ENCODE assay signal across 8 cellular contexts in genomic region chr3:48899298-48899697, GRCh38. TPM values are rescaled to one million over a fixed set of nuclear protein-coding genes. Genes with fewer than 3 reads are reported as not detected.
DNase-seq lines count a peak whose midpoint lies in the region; ATAC-seq and TF ChIP-seq lines count a peak whose summit lies in the region.

No MANE protein-coding gene starts in this region.

- H4K20me1 ChIP-seq in Karpas-422 (ENCODE audit: insufficient read depth, low read depth, low read length) = no peaks in the 10 kb centered on the region

- WGBS in body of pancreas, 2 donors = 77 to 89% methylated on average over 4 of the region's 4 CpGs

- TF ChIP-seq CTCF in CD14-positive monocyte (IDR thresholded peaks at IDR 0.05) = no peak
- no peak for TF ChIP-seq CTCF in body of pancreas (IDR thresholded peaks at IDR 0.05)
- TF ChIP-seq CTCF in GM13976 (IDR thresholded peaks at IDR 0.05; ENCODE audit: borderline replicate concordance, control extremely low read depth, extremely low read depth, insufficient read depth, missing control alignments) = no peak

- H3K4me1 ChIP-seq in Karpas-422 (ENCODE audit: low read length) (peaks cover 25% of the 10 kb centered on the region), body of pancreas (peaks cover 21% of the 10 kb centered on the region)

- no peak for TF ChIP-seq POLR2A in body of pancreas (IDR thresholded peaks at IDR 0.05)

- DNase-seq in CD14-positive monocyte (ENCODE audit: low spot score) (no peak), Karpas-422 (no peak), body of pancreas (no peak), GM13976 (ENCODE audit: low spot score) (no peak), NCI-H446 (lab: John Stamatoyannopoulos, UW) (no peak)
- DNase-seq in natural killer cell treated with Interleukin-12 subunit alpha and Interleukin-12 subunit beta and Interleukin-15 and Interleukin-18, amount 100 ng/mL, for 72 hours (ENCODE audit: low spot score) = peak; percentile 71

- no peaks in the 10 kb centered on the region for H3K9me3 ChIP-seq in Karpas-422 (ENCODE audit: low read length)
- no peaks in the 10 kb centered on the region for H3K9me3 ChIP-seq in body of pancreas

- H3K9ac ChIP-seq in Karpas-422 (ENCODE audit: low read length) = peak overlapping the region; percentile 87

- H3K36me3 ChIP-seq in Karpas-422 (ENCODE audit: insufficient read depth, low read length) (no peaks in the 10 kb centered on the region), body of pancreas (replicated peaks in 1 of 2; ENCODE audit: insufficient read depth in 1 of 2, low read depth in 2 of 2) (no peaks in the 10 kb centered on the region)

- intact Hi-C loops in CD14-positive monocyte (cut with micrococcal nuclease) = no loop called here
- intact Hi-C loops in body of pancreas (cut with DNase I) = no loop called here

- H3K9me2 ChIP-seq in Karpas-422 (replicated peaks; ENCODE audit: insufficient read depth, low read length) = no peaks in the 10 kb centered on the region

- peak overlapping the region; percentile 85 to 96 (median 92) for H3K27ac Mint-ChIP-seq in CD14-positive monocyte
- H3K27ac Mint-ChIP-seq in natural killer cell treated with Interleukin-12 subunit alpha and Interleukin-12 subunit beta and Interleukin-15 and Interleukin-18, amount 100 ng/mL, for 72 hours = peak overlapping the region; percentile 98 to 99

- ATAC-seq in body of pancreas (no peak), GM21447 (IDR thresholded peaks at IDR 0.05; ENCODE audit: unreplicated experiment) (no peak), GM19328 (IDR thresholded peaks at IDR 0.05; ENCODE audit: unreplicated experiment) (no peak)
- ATAC-seq in natural killer cell treated with Interleukin-12 subunit alpha and Interleukin-12 subunit beta and Interleukin-15 and Interleukin-18, amount 100 ng/mL, for 72 hours = peak; percentile 68 to 78

- in situ Hi-C loops in GM13976 (cut with MboI; ENCODE audit: low sequenced_read_pairs, unreplicated experiment) = no loop called here

- peaks cover 34% of the 10 kb centered on the region for H3K4me1 Mint-ChIP-seq in CD14-positive monocyte
- H3K4me1 Mint-ChIP-seq in natural killer cell treated with Interleukin-12 subunit alpha and Interleukin-12 subunit beta and Interleukin-15 and Interleukin-18, amount 100 ng/mL, for 72 hours (ENCODE audit: low read depth in 2 of 2) = peaks cover 32 to 43% of the 10 kb centered on the region in 2 donors

- peak overlapping the region; percentile 93 for H2AFZ ChIP-seq in Karpas-422 (ENCODE audit: low read length)

- H3K4me3 ChIP-seq in Karpas-422 (ENCODE audit: low read length) (peak overlapping the region; percentile 91), body of pancreas (no peak overlapping the region)

- H3K4me3 Mint-ChIP-seq in CD14-positive monocyte = peak overlapping the region; percentile 95 to 96
- H3K4me3 Mint-ChIP-seq in natural killer cell treated with Interleukin-12 subunit alpha and Interleukin-12 subunit beta and Interleukin-15 and Interleukin-18, amount 100 ng/mL, for 72 hours = peak overlapping the region; percentile 86

- peaks cover 4 to 8% of the 10 kb centered on the region in 2 donors for H3K36me3 Mint-ChIP-seq in CD14-positive monocyte
- no peaks in the 10 kb centered on the region for H3K36me3 Mint-ChIP-seq in natural killer cell treated with Interleukin-12 subunit alpha and Interleukin-12 subunit beta and Interleukin-15 and Interleukin-18, amount 100 ng/mL, for 72 hours

- no peaks in the 10 kb centered on the region for H3K27me3 ChIP-seq in Karpas-422 (ENCODE audit: low read length)
- H3K27me3 ChIP-seq in body of pancreas = no peaks in the 10 kb centered on the region

- H3K27me3 Mint-ChIP-seq in CD14-positive monocyte (ENCODE audit: low read depth in 3 of 3) = peaks cover 0 to 2% (median 0%) of the 10 kb centered on the region in 3 donors
- no peaks in the 10 kb centered on the region for H3K27me3 Mint-ChIP-seq in natural killer cell treated with Interleukin-12 subunit alpha and Interleukin-12 subunit beta and Interleukin-15 and Interleukin-18, amount 100 ng/mL, for 72 hours

- H3K4me2 ChIP-seq in Karpas-422 (ENCODE audit: low read depth, low read length, poor library complexity, severe bottlenecking) = peak overlapping the region; percentile 93

- peaks cover 0 to 2% (median 0%) of the 10 kb centered on the region in 7 donors for H3K9me3 Mint-ChIP-seq in CD14-positive monocyte
- H3K9me3 Mint-ChIP-seq in natural killer cell treated with Interleukin-12 subunit alpha and Interleukin-12 subunit beta and Interleukin-15 and Interleukin-18, amount 100 ng/mL, for 72 hours = no peaks in the 10 kb centered on the region

- peaks cover 16% of the 10 kb centered on the region for H3K79me2 ChIP-seq in Karpas-422 (ENCODE audit: low read length)

- H3K27ac ChIP-seq in Karpas-422 (ENCODE audit: low read length) (no peak overlapping the region), body of pancreas (peak overlapping the region; percentile 69 to 80 (median 80))

RNA-seq across cellular contexts. Expression of gene SLC25A20, which starts 0.6 kb away (rescaled TPM):
- polyA plus RNA-seq in CD14-positive monocyte = 10 to 100 TPM; 43.6 to 60.8 TPM
- total RNA-seq in Karpas-422 (2014; rRNA removed; shearing (Covaris generic); ENCODE audit: low replicate concordance) = 20.5 and 33.8 TPM in 2 replicates
- 10 to 100 TPM; 20.8 to 31.4 TPM for total RNA-seq in body of pancreas
- 10 to 100 TPM; 27.8 to 32.5 TPM for total RNA-seq in natural killer cell treated with Interleukin-12 subunit alpha and Interleukin-12 subunit beta and Interleukin-15 and Interleukin-18, amount 100 ng/mL, for 72 hours

RNA-seq across cellular contexts. Expression of gene ARIH2, which starts 19.3 kb away (rescaled TPM):
- polyA plus RNA-seq in CD14-positive monocyte = 10 to 100 TPM; 68.2 to 72.2 TPM
- 86.4 and 113 TPM in 2 replicates for total RNA-seq in Karpas-422 (2014; rRNA removed; shearing (Covaris generic); ENCODE audit: low replicate concordance)
- total RNA-seq in body of pancreas = 10 to 100 TPM; 43.1 to 99.5 TPM
- 100 to 1,000 TPM; 141 to 238 TPM for total RNA-seq in natural killer cell treated with Interleukin-12 subunit alpha and Interleukin-12 subunit beta and Interleukin-15 and Interleukin-18, amount 100 ng/mL, for 72 hours

RNA-seq across cellular contexts. Expression of gene PRKAR2A, which starts 51.6 kb away (rescaled TPM):
- polyA plus RNA-seq in CD14-positive monocyte = 10 to 100 TPM; 12.3 to 13.0 TPM
- 37.9 and 51.5 TPM in 2 replicates for total RNA-seq in Karpas-422 (2014; rRNA removed; shearing (Covaris generic); ENCODE audit: low replicate concordance)
- 10 to 100 TPM; 14.8 to 32.0 TPM for total RNA-seq in body of pancreas
- 10 to 100 TPM; 46.0 to 46.4 TPM for total RNA-seq in natural killer cell treated with Interleukin-12 subunit alpha and Interleukin-12 subunit beta and Interleukin-15 and Interleukin-18, amount 100 ng/mL, for 72 hours

Comparison
In these comparisons a context has a peak if more than half of its experiments do, and no peak if none do; other contexts are left out.
1. ATAC-seq: peak in natural killer cell treated with Interleukin-12 subunit alpha and Interleukin-12 subunit beta and Interleukin-15 and Interleukin-18, amount 100 ng/mL, for 72 hours (2 of 2); none in body of pancreas (single experiment), GM21447 (single experiment) and GM19328 (single experiment).